ENCODE assay signal across 19 cellular contexts in genomic region chr2:127254386-127254981, GRCh38. TPM values are rescaled to one million over a fixed set of nuclear protein-coding genes. Genes with fewer than 3 reads are reported as not detected.
DNase-seq lines count a peak whose midpoint lies in the region; TF ChIP-seq lines count a peak whose summit lies in the region.
"Had no signal": no experiment of that assay in that cellular context is flagged by ENCODE, and none has a peak within 500 bp of the region (broad histone marks: within the 10 kb centered on the region; RNA-seq: fewer than 3 reads in every experiment).

No MANE protein-coding gene starts in this region.

- POLR2A ChIA-PET in MCF 10A (lab: Yijun Ruan, JAX), result no interaction called here

- in situ Hi-C loops in mammary epithelial cell (cut with MboI; ENCODE audit: low sequenced_read_pairs in 2 of 2), result no loop called here

- DNase-seq in MCF 10A (ENCODE audit: unreplicated experiment) (peak; percentile 36), mammary epithelial cell (no peak), SJSA1 (ENCODE audit: low read depth in 1 of 2, low spot score in 2 of 2) (peak; percentile 73 to 94), fibroblast of villous mesenchyme (ENCODE audit: low read depth) (peak; percentile 9), mucosa of gallbladder (ENCODE audit: low spot score) (no peak), DMS79 (lab: John Stamatoyannopoulos, UW) (no peak), COLO829 (ENCODE audit: low spot score) (no peak), occipital lobe (lab: John Stamatoyannopoulos, UW) (no peak)
- DNase-seq: 8988T; activated CD4-positive, alpha-beta T cell treated with anti-CD3 and anti-CD28 coated beads for 36 hours; CD8-positive, alpha-beta T cell; GDM1; glutamatergic neuron; kidney; NCI-H2107; NCI-H82 had no signal

- no peak overlapping the region for H3K4me3 Mint-ChIP-seq in MCF 10A (ENCODE audit: unreplicated experiment)
- H3K4me3 Mint-ChIP-seq: activated CD4-positive, alpha-beta T cell treated with anti-CD3 and anti-CD28 coated beads for 36 hours; activated naive CD4-positive, alpha-beta T cell treated with anti-CD3 and anti-CD28 coated beads, Interleukin-2, amount 50 U/mL, for 24 hours; CD8-positive, alpha-beta T cell had no signal

- no peaks in the 10 kb centered on the region for H4K20me1 ChIP-seq in mammary epithelial cell (ENCODE audit: insufficient read depth, low read length)

- H2AFZ ChIP-seq in mammary epithelial cell (ENCODE audit: low read depth, low read length), result no peak overlapping the region

- no peak overlapping the region for H3K9ac ChIP-seq in mammary epithelial cell (ENCODE audit: insufficient read depth, low read length)

- H3K27me3 Mint-ChIP-seq in MCF 10A (ENCODE audit: insufficient read depth, unreplicated experiment), result no peaks in the 10 kb centered on the region
- H3K27me3 Mint-ChIP-seq: activated CD4-positive, alpha-beta T cell treated with anti-CD3 and anti-CD28 coated beads for 36 hours; activated naive CD4-positive, alpha-beta T cell treated with anti-CD3 and anti-CD28 coated beads, Interleukin-2, amount 50 U/mL, for 24 hours had no signal

- no peak overlapping the region for H3K27ac Mint-ChIP-seq in MCF 10A (ENCODE audit: low read depth, unreplicated experiment)
- H3K27ac Mint-ChIP-seq: activated CD4-positive, alpha-beta T cell treated with anti-CD3 and anti-CD28 coated beads for 36 hours had no signal

- no peak overlapping the region for H3K4me2 ChIP-seq in mammary epithelial cell (ENCODE audit: insufficient read depth, low read depth, low read length)

- intact Hi-C loops in MCF 10A (cut with micrococcal nuclease) (no loop called here), mammary epithelial cell (cut with micrococcal nuclease) (no loop called here)

- no peaks in the 10 kb centered on the region for H3K9me3 Mint-ChIP-seq in MCF 10A (ENCODE audit: unreplicated experiment)
- H3K9me3 Mint-ChIP-seq: activated naive CD4-positive, alpha-beta T cell treated with anti-CD3 and anti-CD28 coated beads, Interleukin-2, amount 50 U/mL, for 24 hours; CD8-positive, alpha-beta T cell had no signal

- dilution Hi-C loops in mammary epithelial cell (cut with HindIII; ENCODE audit: low sequenced_read_pairs), result no loop called here

- CTCF ChIA-PET in MCF 10A (lab: Yijun Ruan, JAX), result no interaction called here
- CTCF ChIA-PET in mammary epithelial cell (lab: Charles Lee; ENCODE audit: low non-redundant PET), result no interaction called here

- peaks cover 4% of the 10 kb centered on the region for H3K4me1 ChIP-seq in mammary epithelial cell (ENCODE audit: insufficient read depth, low read length)
- peaks cover 20% of the 10 kb centered on the region for H3K4me1 ChIP-seq in SJSA1 (replicated peaks)
- H3K4me1 ChIP-seq: right atrium auricular region had no signal

- H3K36me3 Mint-ChIP-seq in MCF 10A (ENCODE audit: insufficient read depth, unreplicated experiment), result peaks cover 22% of the 10 kb centered on the region

- TF ChIP-seq CTCF in MCF 10A (IDR thresholded peaks at IDR 0.05; ENCODE audit: unreplicated experiment) (no peak), mammary epithelial cell (conservative IDR thresholded peaks at IDR 0.05 in 1 of 2, IDR thresholded peaks at IDR 0.05 in 1 of 2; ENCODE audit: extremely low read depth in 1 of 2, insufficient read depth in 1 of 2, low read depth in 1 of 2, low read length in 2 of 2) (no peak), fibroblast of villous mesenchyme (IDR thresholded peaks at IDR 0.05; ENCODE audit: insufficient read depth, low read depth, low read length) (no peak)

- H3K4me1 Mint-ChIP-seq in MCF 10A (ENCODE audit: insufficient read depth, unreplicated experiment), result peaks cover 13% of the 10 kb centered on the region
- H3K4me1 Mint-ChIP-seq: activated CD4-positive, alpha-beta T cell treated with anti-CD3 and anti-CD28 coated beads for 36 hours had no signal

- no peaks in the 10 kb centered on the region for H3K79me2 ChIP-seq in mammary epithelial cell (ENCODE audit: insufficient read depth, low read length)

- H3K27me3 ChIP-seq in mammary epithelial cell (ENCODE audit: insufficient read depth, low read length) (no peaks in the 10 kb centered on the region), SJSA1 (replicated peaks) (no peaks in the 10 kb centered on the region)
- H3K27me3 ChIP-seq: right atrium auricular region had no signal

- H3K36me3 ChIP-seq in mammary epithelial cell (ENCODE audit: insufficient read depth, low read length) (peaks cover 6% of the 10 kb centered on the region), SJSA1 (peaks cover 36% of the 10 kb centered on the region)

- H3K4me3 ChIP-seq in mammary epithelial cell (replicated peaks in 1 of 3; ENCODE audit: insufficient read depth in 1 of 3, low read depth in 2 of 3, low read length in 3 of 3) (no peak overlapping the region), SJSA1 (no peak overlapping the region), fibroblast of villous mesenchyme (ENCODE audit: low read depth, low read length) (no peak overlapping the region)
- H3K4me3 ChIP-seq: right atrium auricular region had no signal

- no peaks in the 10 kb centered on the region for H3K9me3 ChIP-seq in mammary epithelial cell (replicated peaks; ENCODE audit: insufficient read depth, low read length)
- H3K9me3 ChIP-seq in SJSA1 (replicated peaks), result no peaks in the 10 kb centered on the region
- H3K9me3 ChIP-seq: right atrium auricular region had no signal

- BruUV-seq in MCF 10A (replicated peaks; lab: Mats Ljungman, UMichigan) (no TSS peak), mammary epithelial cell (replicated peaks; lab: Mats Ljungman, UMichigan) (no TSS peak)

- no peak overlapping the region for H3K27ac ChIP-seq in mammary epithelial cell (ENCODE audit: insufficient read depth, low read depth, low read length)
- H3K27ac ChIP-seq in SJSA1, result peak overlapping the region; percentile 54
- H3K27ac ChIP-seq: right atrium auricular region had no signal

- 66% methylated on average over 7 of the region's 7 CpGs for WGBS in mammary epithelial cell (ENCODE audit: low coverage, missing lambda C conversion rate)

RNA-seq across cellular contexts. Expression of gene CYP27C1, which starts 34.4 kb away (rescaled TPM):
- total RNA-seq in MCF 10A (2022), result 0.25 TPM in 1 of 2 replicates, not detected in the other
- total RNA-seq in mammary epithelial cell, result 1 to 10 TPM in 1 of 2 donors, under 1 TPM in 1; 0.67 to 8.3 TPM
- polyA plus RNA-seq in mammary epithelial cell, result 4.3 TPM
- polyA minus RNA-seq in mammary epithelial cell, result 6.9 TPM
- 0.63 and 2.7 TPM in 2 replicates for total RNA-seq in SJSA1 (2014; rRNA removed; shearing (Covaris generic))
- under 0.01 TPM in 2 replicates for total RNA-seq in fibroblast of villous mesenchyme
- 0.26 TPM for total RNA-seq in mucosa of gallbladder
- total RNA-seq in occipital lobe, result 2.2 TPM
- total RNA-seq: activated CD4-positive, alpha-beta T cell treated with anti-CD3 and anti-CD28 coated beads for 36 hours; CD8-positive, alpha-beta T cell; T-helper 2 cell treated with Interferon-gamma antibody and Interleukin-4, amounts not matched to agents 100 ng/mL and 5 ng/mL, for 36 hours had no signal

RNA-seq across cellular contexts. Expression of gene ERCC3, which starts 39.5 kb away (rescaled TPM):
- total RNA-seq in MCF 10A (2022), result 34.9 and 38.2 TPM in 2 replicates
- total RNA-seq in mammary epithelial cell, result 10 to 100 TPM; 34.7 to 40.0 TPM
- 43.8 TPM for polyA plus RNA-seq in mammary epithelial cell
- 21.6 TPM for polyA minus RNA-seq in mammary epithelial cell
- total RNA-seq in SJSA1 (2014; rRNA removed; shearing (Covaris generic)), result 42.0 and 44.7 TPM in 2 replicates
- total RNA-seq in fibroblast of villous mesenchyme, result 43.8 and 47.1 TPM in 2 replicates
- 34.7 TPM for total RNA-seq in mucosa of gallbladder
- 43.0 TPM for total RNA-seq in occipital lobe

Comparison
In these comparisons a context has a peak if more than half of its experiments do, and no peak if none do; other contexts are left out.
1. DNase-seq: peak in MCF 10A (single experiment), SJSA1 (2 of 2) and fibroblast of villous mesenchyme (single experiment); none in mammary epithelial cell (single experiment), mucosa of gallbladder (single experiment), DMS79 (single experiment), COLO829 (single experiment) and occipital lobe (single experiment).